8 cellular contexts compared by ENCODE assay signal in genomic region chr17:8220783-8221662, GRCh38. TPM values are rescaled to one million over a fixed set of nuclear protein-coding genes. Genes with fewer than 3 reads are reported as not detected.
A peak's percentile ranks its signal among the peaks of the same experiment; 100 is the strongest.
DNase-seq lines count a peak whose midpoint lies in the region; ATAC-seq, FAIRE-seq and TF ChIP-seq lines count a peak whose summit lies in the region.

No MANE protein-coding gene starts in this region.

- intact Hi-C loops in left cardiac atrium (cut with DNase I) (loop anchor here in 1 of 2 donors (1.0 kb wide), 1 partner anchor 102 kb away; no protein-coding TSS in a partner anchor), tibial artery (cut with DNase I; ENCODE audit: low total_unique reads) (no loop called here)

- H3K27me3 Mint-ChIP-seq in T-helper 17 cell: peaks cover 10% of the 10 kb centered on the region

- no peaks in the 10 kb centered on the region for H3K27me3 ChIP-seq in tibial artery

- peaks cover 45% of the 10 kb centered on the region for H3K4me1 Mint-ChIP-seq in T-helper 17 cell

- H3K36me3 ChIP-seq in tibial artery: no peaks in the 10 kb centered on the region

- TF ChIP-seq CTCF in tibial artery (IDR thresholded peaks at IDR 0.05): no peak

- ATAC-seq in T-helper 17 cell (peak; percentile 25), left cardiac atrium (peak; percentile 73 to 79), HG03108 (IDR thresholded peaks at IDR 0.05; ENCODE audit: unreplicated experiment) (no peak)

- FAIRE-seq in GM19239 (lab: Jason Lieb, UNC): peak; percentile 75

- peak overlapping the region; percentile 96 to 99 for H3K27ac ChIP-seq in tibial artery

- H3K4me1 ChIP-seq in tibial artery: peaks cover 0 to 21% (median 12%) of the 10 kb centered on the region in 4 donors

- DNase-seq in GM19239 (ENCODE audit: insufficient read length, low spot score) (peak; percentile 22), NCI-H1694 (lab: John Stamatoyannopoulos, UW) (peak; percentile 97), T-helper 17 cell (peak; percentile 57 to 85 (median 76)), amniotic epithelial cell (ENCODE audit: low read depth) (peak; percentile 90), left cardiac atrium (peak; percentile 84), pons (ENCODE audit: low spot score) (peak; percentile 97), tibial artery (peak; percentile 95 to 96)

- peak overlapping the region; percentile 93 for H3K4me3 Mint-ChIP-seq in T-helper 17 cell

- H3K36me3 Mint-ChIP-seq in T-helper 17 cell (ENCODE audit: low read depth): peaks cover 4% of the 10 kb centered on the region

- H3K9me3 ChIP-seq in T-helper 17 cell (ENCODE audit: control insufficient read depth, low read length, poor library complexity, severe bottlenecking) (no peaks in the 10 kb centered on the region), tibial artery (no peaks in the 10 kb centered on the region)

- peak overlapping the region; percentile 64 to 69 for H3K4me3 ChIP-seq in tibial artery

- peak overlapping the region; percentile 98 for H3K27ac Mint-ChIP-seq in T-helper 17 cell

RNA-seq across cellular contexts. Expression of gene AURKB, which starts 10.6 kb away (rescaled TPM):
- 1 to 10 TPM; 2.2 to 2.5 TPM for total RNA-seq in T-helper 17 cell
- 1 to 10 TPM; 1.4 to 1.5 TPM for total RNA-seq in left cardiac atrium

RNA-seq across cellular contexts. Expression of gene CTC1, which starts 26.8 kb away (rescaled TPM):
- 100 to 1,000 TPM; 218 TPM for total RNA-seq in T-helper 17 cell
- 10 to 100 TPM; 16.0 to 16.6 TPM for total RNA-seq in left cardiac atrium

RNA-seq across cellular contexts. Expression of gene PFAS, which starts 28.1 kb away (rescaled TPM):
- 10 to 100 TPM; 21.1 to 27.0 TPM for total RNA-seq in T-helper 17 cell
- total RNA-seq in left cardiac atrium: 10 to 100 TPM; 13.5 to 24.1 TPM

RNA-seq across cellular contexts. Expression of gene BORCS6, which starts 31.0 kb away (rescaled TPM):
- 1 to 10 TPM; 8.3 to 8.7 TPM for total RNA-seq in T-helper 17 cell
- 1 to 10 TPM; 5.8 to 8.9 TPM for total RNA-seq in left cardiac atrium

RNA-seq across cellular contexts. Expression of gene TMEM107, which starts 44.8 kb away (rescaled TPM):
- 10 to 100 TPM; 33.0 to 33.9 TPM for total RNA-seq in T-helper 17 cell
- total RNA-seq in left cardiac atrium: 1 to 10 TPM; 6.8 to 8.0 TPM

Comparison
In these comparisons a context has a peak if more than half of its experiments do, and no peak if none do; other contexts are left out.
1. DNase-seq: peak in every context shown above with its lines; median percentile 97 in NCI-H1694; 97 in pons; 96 in tibial artery; 90 in amniotic epithelial cell; 84 in left cardiac atrium; 76 in T-helper 17 cell; 22 in GM19239.
2. RNA of gene CTC1, which starts 26.8 kb away (total RNA-seq): 218 TPM in T-helper 17 cell; 16.0 to 16.6 TPM in left cardiac atrium; every median in the first group is over 10 times any median in the second.